Comparison of ENCODE assay signal across 19 cellular contexts in genomic region chr4:166318810-166319525, GRCh38.
DNase-seq lines count a peak whose midpoint lies in the region; ATAC-seq, FAIRE-seq and TF ChIP-seq lines count a peak whose summit lies in the region.
"Had no signal": no experiment of that assay in that cellular context is flagged by ENCODE, and none has a peak within 500 bp of the region (broad histone marks: within the 10 kb centered on the region; RNA-seq: fewer than 3 reads in every experiment).

No MANE protein-coding gene starts in this region.

- no peak overlapping the region for H3K4me2 ChIP-seq in IMR-90 (ENCODE audit: low read depth, low read length)
- no peak overlapping the region for H3K4me2 ChIP-seq in keratinocyte (ENCODE audit: control insufficient read depth, extremely low read depth, insufficient read depth, low read depth, low read length)
- H3K4me2 ChIP-seq: PC-9 had no signal

- DNase-seq in AG20443 (ENCODE audit: low spot score), result peak; percentile 6
- peak; percentile 0 for DNase-seq in IMR-90
- peak; percentile 81 for DNase-seq in astrocyte of the spinal cord (ENCODE audit: low read depth, low spot score)
- DNase-seq in keratinocyte (ENCODE audit: low read depth, low spot score), result no peak
- DNase-seq in activated naive CD4-positive, alpha-beta T cell treated with anti-CD3 and anti-CD28 coated beads, Interleukin-2, amount 50 U/mL, for 16 hours, result no peak
- no peak for DNase-seq in NCI-H187 treated with DMSO at 0.1 percent for 48 hours (lab: John Stamatoyannopoulos, UW)
- DNase-seq: activated CD4-positive, alpha-beta T cell treated with anti-CD3 and anti-CD28 coated beads for 48 hours; activated T-cell treated with anti-CD3 and anti-CD28 coated beads, Interleukin-2, amount 50 U/mL, for 24 hours; adrenal gland; DMS53; glutamatergic neuron; NCI-H345; PC-9; stimulated activated CD4-positive, alpha-beta T cell treated with anti-CD3 and anti-CD28 coated beads, Interleukin-2, amount 100 ng/mL, for 48 hours; T-helper 17 cell; upper lobe of right lung had no signal

- in situ Hi-C loops in IMR-90 (cut with MboI; ENCODE audit: low sequenced_read_pairs) (no loop called here), astrocyte of the spinal cord (cut with HindIII; ENCODE audit: low sequenced_read_pairs) (no loop called here)

- H4K20me1 ChIP-seq in IMR-90 (ENCODE audit: insufficient read depth, low read length) (no peaks in the 10 kb centered on the region), keratinocyte (ENCODE audit: control insufficient read depth, extremely low read depth, insufficient read depth, low read length) (no peaks in the 10 kb centered on the region)

- H2AFZ ChIP-seq in IMR-90 (replicated peaks; ENCODE audit: low read length, poor library complexity) (no peak overlapping the region), keratinocyte (ENCODE audit: control insufficient read depth, low read length) (no peak overlapping the region)
- H2AFZ ChIP-seq: PC-9 had no signal

- no peak overlapping the region for H2BK15ac ChIP-seq in IMR-90 (ENCODE audit: low read depth, low read length)

- CTCF ChIA-PET in IMR-90 (lab: Yijun Ruan, JAX), result no interaction called here

- dilution Hi-C loops in IMR-90 (cut with HindIII; ENCODE audit: low sequenced_read_pairs, unreplicated experiment) (no loop called here), keratinocyte (cut with MboI; ENCODE audit: extremely low pct_ligation_motif_present, low sequenced_read_pairs) (no loop called here)

- no peaks in the 10 kb centered on the region for H3K79me2 ChIP-seq in keratinocyte (ENCODE audit: control insufficient read depth, insufficient read depth, low read length)

- TF ChIP-seq RAD21 in IMR-90 (IDR thresholded peaks at IDR 0.05; ENCODE audit: low read length), result no peak

- H3K56ac ChIP-seq in IMR-90 (ENCODE audit: extremely low read depth, insufficient read depth, low read length), result no peak overlapping the region

- no peak overlapping the region for H2BK120ac ChIP-seq in IMR-90 (ENCODE audit: low read depth, low read length)

- BruUV-seq in IMR-90 (replicated peaks; lab: Mats Ljungman, UMichigan), result no TSS peak

- no peak overlapping the region for H2AK5ac ChIP-seq in IMR-90 (ENCODE audit: low read depth, low read length)

- ATAC-seq in IMR-90 (ENCODE audit: low read depth) (no peak), HG02938 (IDR thresholded peaks at IDR 0.05; ENCODE audit: unreplicated experiment) (no peak), HG02610 (IDR thresholded peaks at IDR 0.05; ENCODE audit: unreplicated experiment) (no peak)
- ATAC-seq: stimulated activated effector memory CD8-positive, alpha-beta T cell treated with anti-CD3 and anti-CD28 coated beads, Interleukin-12 subunit alpha, Interleukin-12 subunit beta, amount 100 ng/mL, for 72 hours; T-helper 17 cell; upper lobe of right lung had no signal

- H2BK5ac ChIP-seq in IMR-90 (ENCODE audit: low read depth, low read length, poor library complexity, severe bottlenecking), result no peak overlapping the region

- H3K4me3 ChIP-seq in IMR-90 (ENCODE audit: insufficient read depth, low read depth, low read length) (no peak overlapping the region), astrocyte of the spinal cord (ENCODE audit: low read depth, low read length) (no peak overlapping the region), keratinocyte (ENCODE audit: control insufficient read depth in 2 of 3, extremely low read depth in 1 of 3, insufficient read depth in 2 of 3, low read depth in 1 of 3, low read length in 3 of 3) (no peak overlapping the region)
- H3K4me3 ChIP-seq: adrenal gland, PC-9, upper lobe of right lung had no signal

- POLR2A ChIA-PET in IMR-90 (lab: Charles Lee; ENCODE audit: unreplicated experiment), result no interaction called here

- H3K27ac ChIP-seq in IMR-90 (ENCODE audit: insufficient read depth, low read length), result no peak overlapping the region
- H3K27ac ChIP-seq in keratinocyte (ENCODE audit: control insufficient read depth, insufficient read depth, low read length), result no peak overlapping the region
- H3K27ac ChIP-seq: adrenal gland, PC-9, upper lobe of right lung had no signal

- no peaks in the 10 kb centered on the region for H3K36me3 ChIP-seq in IMR-90 (ENCODE audit: control insufficient read depth, insufficient read depth, low read length)
- H3K36me3 ChIP-seq in keratinocyte (ENCODE audit: control insufficient read depth in 2 of 2, extremely low read depth in 1 of 2, insufficient read depth in 2 of 2, low read length in 2 of 2), result no peaks in the 10 kb centered on the region
- H3K36me3 ChIP-seq: adrenal gland, upper lobe of right lung had no signal

- no peak overlapping the region for H4K91ac ChIP-seq in IMR-90 (ENCODE audit: insufficient read depth, low read depth, low read length)

- TF ChIP-seq POLR2A in IMR-90 (IDR thresholded peaks at IDR 0.05; ENCODE audit: low read depth, low read length), result no peak

- H3K14ac ChIP-seq in IMR-90 (replicated peaks; ENCODE audit: low read depth, low read length), result no peak overlapping the region

- H3K9me3 ChIP-seq in IMR-90 (ENCODE audit: control insufficient read depth, insufficient read depth, low read length), result peaks cover 5% of the 10 kb centered on the region
- H3K9me3 ChIP-seq in keratinocyte (ENCODE audit: control insufficient read depth, low read depth, low read length), result no peaks in the 10 kb centered on the region
- H3K9me3 ChIP-seq: adrenal gland, upper lobe of right lung had no signal

- intact Hi-C loops in IMR-90 (cut with micrococcal nuclease), result no loop called here

- no peak overlapping the region for H3K23ac ChIP-seq in IMR-90 (ENCODE audit: low read depth, low read length)

- FAIRE-seq in keratinocyte (lab: Jason Lieb, UNC), result peak; percentile 55

- H3K9ac ChIP-seq in IMR-90 (ENCODE audit: low read depth, low read length) (no peak overlapping the region), keratinocyte (ENCODE audit: control insufficient read depth, extremely low read depth, insufficient read depth, low read length) (no peak overlapping the region)

- no peak overlapping the region for H4K8ac ChIP-seq in IMR-90 (ENCODE audit: low read depth in 2 of 2, low read length in 2 of 2)

- H2BK20ac ChIP-seq in IMR-90 (ENCODE audit: low read depth, low read length), result no peak overlapping the region

- no peaks in the 10 kb centered on the region for H3K4me1 ChIP-seq in IMR-90 (ENCODE audit: control insufficient read depth, insufficient read depth, low read length)
- H3K4me1 ChIP-seq in keratinocyte (ENCODE audit: control insufficient read depth, extremely low read depth, insufficient read depth, low read length), result no peaks in the 10 kb centered on the region
- H3K4me1 ChIP-seq: adrenal gland, upper lobe of right lung had no signal

- TF ChIP-seq CTCF in IMR-90 (conservative IDR thresholded peaks at IDR 0.05; ENCODE audit: low read depth, low read length), result no peak
- no peak for TF ChIP-seq CTCF in astrocyte of the spinal cord (IDR thresholded peaks at IDR 0.05; ENCODE audit: low read depth, low read length)
- TF ChIP-seq CTCF in keratinocyte (optimal IDR thresholded peaks at IDR 0.05 in 1 of 3, IDR thresholded peaks at IDR 0.05 in 1 of 3, conservative IDR thresholded peaks at IDR 0.05 in 1 of 3; ENCODE audit: extremely low read depth in 1 of 3, insufficient read depth in 2 of 3, low read length in 3 of 3), result no peak

- no peak overlapping the region for H2AK9ac ChIP-seq in IMR-90 (replicated peaks; ENCODE audit: low read depth, low read length, poor library complexity)

- H4K5ac ChIP-seq in IMR-90 (ENCODE audit: low read depth, low read length), result no peak overlapping the region

- H3K79me1 ChIP-seq in IMR-90 (ENCODE audit: low read depth in 1 of 2, low read length in 2 of 2), result no peaks in the 10 kb centered on the region

- H3K27me3 ChIP-seq in IMR-90 (ENCODE audit: control insufficient read depth, insufficient read depth, low read length) (no peaks in the 10 kb centered on the region), keratinocyte (ENCODE audit: control insufficient read depth, extremely low read depth, insufficient read depth, low read length) (no peaks in the 10 kb centered on the region)
- H3K27me3 ChIP-seq: adrenal gland, upper lobe of right lung had no signal

- no peak overlapping the region for H3K18ac ChIP-seq in IMR-90 (ENCODE audit: low read depth, low read length)

- no peak overlapping the region for H3K4ac ChIP-seq in IMR-90 (ENCODE audit: low read depth, low read length)

- no peaks in the 10 kb centered on the region for H3K9me1 ChIP-seq in IMR-90 (ENCODE audit: insufficient read depth, low read length)
- no peaks in the 10 kb centered on the region for H3K9me1 ChIP-seq in keratinocyte (ENCODE audit: control insufficient read depth, extremely low read depth, insufficient read depth, low read length)

- WGBS in IMR-90 (ENCODE audit: extremely low coverage in 2 of 2, insufficient read length in 1 of 2), 2 experiments, result 0% methylated on average over 1 of the region's 4 CpGs; no CpG with 5 or more reads in 1 of the 2 experiments

TF ChIP-seq in IMR-90, 13 proteins besides CTCF, POLR2A, EP300 and RAD21:
- TF ChIP-seq RFX5 (IDR thresholded peaks at IDR 0.05; ENCODE audit: low read depth, low read length), result no peak
- no peak for TF ChIP-seq SMC3 (IDR thresholded peaks at IDR 0.05; ENCODE audit: low read depth, low read length)
- TF ChIP-seq USF2 (IDR thresholded peaks at IDR 0.05; ENCODE audit: low read depth, low read length), result no peak
- no peak for TF ChIP-seq MAFK (IDR thresholded peaks at IDR 0.05; ENCODE audit: low read depth, low read length)
- TF ChIP-seq MXI1 (IDR thresholded peaks at IDR 0.05; ENCODE audit: borderline replicate concordance, low read depth, low read length), result no peak
- TF ChIP-seq CEBPB (IDR thresholded peaks at IDR 0.05; ENCODE audit: low read depth, low read length), result no peak
TF ChIP-seq in IMR-90: peak in this region for 0.

Comparison
In these comparisons a context has a peak if more than half of its experiments do, and no peak if none do; other contexts are left out.
1. DNase-seq: peak in AG20443 (single experiment), IMR-90 (single experiment) and astrocyte of the spinal cord (single experiment); none in keratinocyte (single experiment), activated naive CD4-positive, alpha-beta T cell treated with anti-CD3 and anti-CD28 coated beads, Interleukin-2, amount 50 U/mL, for 16 hours (single experiment) and NCI-H187 treated with DMSO at 0.1 percent for 48 hours (single experiment).